ENCODE assay signal across 24 cellular contexts in the genomic region with DNA sequence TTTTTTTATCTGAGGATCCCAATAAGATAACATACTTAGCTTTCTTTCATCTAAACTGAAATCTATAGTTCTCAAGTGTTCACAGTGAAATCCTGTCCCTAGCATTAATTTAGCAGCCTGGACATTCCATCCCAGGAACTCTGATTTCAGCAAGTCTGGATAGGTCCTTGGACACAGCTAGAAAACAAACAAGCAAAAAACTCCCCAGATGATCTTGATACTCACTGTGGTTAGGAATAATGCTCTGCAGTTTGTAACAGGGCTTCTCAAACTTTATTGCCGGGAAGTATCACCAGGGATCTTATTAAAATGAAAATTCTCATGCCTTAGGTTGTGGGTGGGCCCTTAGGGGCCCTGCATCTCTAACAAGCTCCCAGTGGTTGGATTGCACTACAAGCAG.
"Had no signal": no experiment of that assay in that cellular context is flagged by ENCODE, and none has a peak within 500 bp of the region (broad histone marks: within the 10 kb centered on the region; RNA-seq: fewer than 3 reads in every experiment).

No MANE protein-coding gene starts in this region.

- H3K4me1 Mint-ChIP-seq: activated CD4-positive, alpha-beta T cell treated with anti-CD3 and anti-CD28 coated beads for 36 hours; activated naive CD8-positive, alpha-beta T cell treated with anti-CD3 and anti-CD28 coated beads for 36 hours; IgD-negative memory B cell had no signal

- H3K36me3 Mint-ChIP-seq: activated naive CD4-positive, alpha-beta T cell treated with anti-CD3 and anti-CD28 coated beads, Interleukin-2, amount 10 ng/mL, durations not matched to agents 7 days and 5 days; activated naive CD8-positive, alpha-beta T cell treated with anti-CD3 and anti-CD28 coated beads for 36 hours; IgD-negative memory B cell; T-cell had no signal

- DNase-seq: activated CD4-positive, alpha-beta T cell treated with anti-CD3 and anti-CD28 coated beads for 36 hours; activated CD8-positive, alpha-beta memory T cell treated with anti-CD3 and anti-CD28 coated beads, Interleukin-2, amount 50 U/mL, for 4 hours; activated CD8-positive, alpha-beta T cell treated with anti-CD3 and anti-CD28 coated beads for 36 hours; activated gamma-delta T cell treated with Interleukin-2 at 50 U/mL for 16 hours; activated naive CD4-positive, alpha-beta T cell treated with anti-CD3 and anti-CD28 coated beads, Interleukin-2, amount 10 ng/mL, durations not matched to agents 7 days and 5 days; activated naive CD8-positive, alpha-beta T cell treated with anti-CD3 and anti-CD28 coated beads for 36 hours; activated T-cell treated with anti-CD3 and anti-CD28 coated beads, Interleukin-2, amount 50 U/mL, for 72 hours; aorta; KG1; NCI-H1092; NCI-H1417; NCI-H1930; NCI-H2171 treated with DMSO at 0.1 percent for 48 hours; NCI-H226; NCI-H526; NCI-H82; RPMI8226; T-cell had no signal

- H3K27ac Mint-ChIP-seq: activated CD4-positive, alpha-beta T cell treated with anti-CD3 and anti-CD28 coated beads for 36 hours; activated CD8-positive, alpha-beta T cell treated with anti-CD3 and anti-CD28 coated beads for 36 hours; activated naive CD4-positive, alpha-beta T cell treated with anti-CD3 and anti-CD28 coated beads, Interleukin-2, amount 10 ng/mL, durations not matched to agents 7 days and 5 days; activated naive CD8-positive, alpha-beta T cell treated with anti-CD3 and anti-CD28 coated beads for 36 hours; activated T-cell treated with anti-CD3 and anti-CD28 coated beads, Interleukin-2, amount 50 U/mL, for 72 hours; activated T-helper 2 cell treated with anti-CD3 and anti-CD28 coated beads, Interferon-gamma antibody, Interleukin-2, Interleukin-4, amounts not matched to agents 10 μg/mL and 5 μg/mL and 100 μg/mL, durations not matched to agents 14 hours and 24 hours and 36 hours; IgD-negative memory B cell; T-cell had no signal

- H3K4me3 ChIP-seq: SK-N-MC had no signal

- H3K4me3 Mint-ChIP-seq: activated CD4-positive, alpha-beta T cell treated with anti-CD3 and anti-CD28 coated beads for 36 hours; activated CD8-positive, alpha-beta T cell treated with anti-CD3 and anti-CD28 coated beads for 36 hours; activated naive CD4-positive, alpha-beta T cell treated with anti-CD3 and anti-CD28 coated beads, Interleukin-2, amount 10 ng/mL, durations not matched to agents 7 days and 5 days; activated naive CD8-positive, alpha-beta T cell treated with anti-CD3 and anti-CD28 coated beads for 36 hours; activated T-cell treated with anti-CD3 and anti-CD28 coated beads, Interleukin-2, amount 50 U/mL, for 72 hours; IgD-negative memory B cell; T-cell had no signal

- H3K27ac ChIP-seq: SK-N-MC, VCaP had no signal

- H3K27me3 Mint-ChIP-seq: activated CD8-positive, alpha-beta T cell treated with anti-CD3 and anti-CD28 coated beads for 36 hours had no signal

- ATAC-seq: activated CD4-positive, alpha-beta T cell treated with anti-CD3 and anti-CD28 coated beads for 36 hours; activated CD8-positive, alpha-beta T cell treated with anti-CD3 and anti-CD28 coated beads for 36 hours; activated T-cell treated with anti-CD3 and anti-CD28 coated beads, Interleukin-2, amount 50 U/mL, for 72 hours; Panc1; Right ventricle myocardium inferior; T-cell had no signal

- H3K9me3 Mint-ChIP-seq: activated CD8-positive, alpha-beta T cell treated with anti-CD3 and anti-CD28 coated beads for 36 hours had no signal
